In genomic region chr17:1853698-1854097, GRCh38 we compare ENCODE assay signal across 32 cellular contexts.
"Had no signal": no experiment of that assay in that cellular context is flagged by ENCODE, and none has a peak within 500 bp of the region (broad histone marks: within the 10 kb centered on the region; RNA-seq: fewer than 3 reads in every experiment).

No MANE protein-coding gene starts in this region.

- DNase-seq: activated effector memory CD4-positive, alpha-beta T cell treated with anti-CD3 and anti-CD28 coated beads, Interleukin-2, amount 50 U/mL, for 16 hours; activated effector memory CD4-positive, alpha-beta T cell treated with Interleukin-2 at 50 U/mL for 16 hours; activated gamma-delta T cell; activated gamma-delta T cell treated with Interleukin-2 at 50 U/mL for 16 hours; activated naive CD4-positive, alpha-beta T cell; activated naive CD4-positive, alpha-beta T cell treated with anti-CD3 and anti-CD28 coated beads for 36 hours; activated naive CD4-positive, alpha-beta T cell treated with anti-CD3 and anti-CD28 coated beads, Interleukin-2, amount 10 ng/mL, durations not matched to agents 7 days and 5 days; activated naive CD4-positive, alpha-beta T cell treated with anti-CD3 and anti-CD28 coated beads, Interleukin-2, amount 50 U/mL, for 16 hours; activated naive CD4-positive, alpha-beta T cell treated with Interleukin-2 at 50 U/mL for 16 hours; activated naive CD8-positive, alpha-beta T cell treated with anti-CD3 and anti-CD28 coated beads for 36 hours; activated naive CD8-positive, alpha-beta T cell treated with anti-CD3 and anti-CD28 coated beads, Interleukin-2, amount 10 ng/mL, durations not matched to agents 7 days and 5 days; activated naive CD8-positive, alpha-beta T cell treated with anti-CD3 and anti-CD28 coated beads, Interleukin-2, amount 50 U/mL, for 24 hours; activated T-cell treated with anti-CD3 and anti-CD28 coated beads, Interleukin-2, amount 50 U/mL, for 4 hours; activated T-cell treated with anti-CD3 and anti-CD28 coated beads, Interleukin-2, amount 50 U/mL, for 48 hours; activated T-cell treated with anti-CD3 and anti-CD28 coated beads, Interleukin-2, amount 50 U/mL, for 72 hours; adrenal gland; amniotic stem cell; amygdala; anterior cingulate cortex; aorta; body of pancreas; brain microvascular endothelial cell; caudate nucleus; central memory CD4-positive, alpha-beta T cell; cerebellar nuclear complex had no signal

- ATAC-seq: activated naive CD4-positive, alpha-beta T cell treated with anti-CD3 and anti-CD28 coated beads, Interleukin-2, amount 50 U/mL, for 72 hours; activated naive CD8-positive, alpha-beta T cell treated with anti-CD3 and anti-CD28 coated beads, Interleukin-2, amount 50 U/mL, for 24 hours; activated T-cell treated with anti-CD3 and anti-CD28 coated beads, Interleukin-2, amount 50 U/mL, for 4 hours; activated T-cell treated with anti-CD3 and anti-CD28 coated beads, Interleukin-2, amount 50 U/mL, for 72 hours; activated T-helper 17 cell treated with anti-CD3 and anti-CD28 coated beads, Interleukin-2, amount 50 U/mL, for 72 hours; body of pancreas had no signal

- H3K27ac ChIP-seq: adrenal gland, ascending aorta, body of pancreas, brain microvascular endothelial cell, breast epithelium, cardiac muscle cell had no signal

- FAIRE-seq: astrocyte, bronchial epithelial cell had no signal

- H3K36me3 ChIP-seq: breast epithelium had no signal

- H3K4me3 ChIP-seq: adrenal gland, ascending aorta, body of pancreas, breast epithelium, cardiac muscle cell had no signal

- H3K27me3 ChIP-seq: adrenal gland, ascending aorta, body of pancreas, brain microvascular endothelial cell, breast epithelium, cardiac muscle cell had no signal

- H3K9me3 ChIP-seq: adrenal gland, ascending aorta, body of pancreas, breast epithelium had no signal

- H3K4me1 ChIP-seq: adrenal gland, ascending aorta, body of pancreas, breast epithelium had no signal
